9 cellular contexts compared by ENCODE assay signal in the genomic region with DNA sequence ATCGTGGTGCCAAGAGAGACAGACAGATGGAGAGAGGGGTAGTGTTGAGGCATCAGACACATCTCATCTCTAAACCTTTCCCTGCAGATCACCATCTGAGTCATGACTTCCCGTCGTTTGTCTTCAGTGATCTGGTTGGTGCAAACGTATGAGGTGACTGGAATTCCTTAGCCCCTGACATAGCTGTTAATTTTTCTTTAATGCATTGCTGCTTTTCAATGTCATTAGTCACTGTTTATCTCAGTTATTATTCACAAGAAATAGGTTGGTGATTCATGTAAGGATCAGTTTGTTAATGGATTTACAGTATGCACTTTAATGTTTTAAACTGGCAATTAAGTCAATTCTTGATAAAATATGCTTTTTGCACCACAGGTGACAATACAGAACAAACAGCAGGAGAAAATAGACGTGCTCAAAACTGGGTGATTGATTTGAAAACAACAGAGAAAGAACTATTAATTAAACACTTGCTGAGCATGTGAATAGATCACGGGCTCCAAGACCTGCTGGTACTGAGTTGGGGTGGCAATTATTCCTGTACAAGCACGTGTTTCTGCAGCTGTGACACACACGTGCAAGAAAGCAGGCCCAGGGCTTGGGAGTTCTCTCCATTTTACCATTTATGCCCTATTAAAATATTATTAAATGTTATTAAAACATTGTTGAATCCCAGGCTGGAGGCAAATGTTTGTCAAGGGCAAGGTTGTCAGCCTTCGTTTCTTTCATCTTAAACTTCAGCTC. TPM values are rescaled to one million over a fixed set of nuclear protein-coding genes. Genes with fewer than 3 reads are reported as not detected.
DNase-seq lines count a peak whose midpoint lies in the region; ATAC-seq and TF ChIP-seq lines count a peak whose summit lies in the region.
"Had no signal": no experiment of that assay in that cellular context is flagged by ENCODE, and none has a peak within 500 bp of the region (broad histone marks: within the 10 kb centered on the region; RNA-seq: fewer than 3 reads in every experiment).

No MANE protein-coding gene starts in this region.

- intact Hi-C loops in vagina (cut with DNase I): no loop called here

- no peaks in the 10 kb centered on the region for H3K27me3 Mint-ChIP-seq in activated naive CD4-positive, alpha-beta T cell treated with anti-CD3 and anti-CD28 coated beads, Interleukin-2, amount 50 U/mL, for 24 hours
- no peaks in the 10 kb centered on the region for H3K27me3 Mint-ChIP-seq in effector memory CD8-positive, alpha-beta T cell

- peaks cover 19% of the 10 kb centered on the region for H3K4me1 ChIP-seq in vagina

- H3K4me1 Mint-ChIP-seq in activated naive CD4-positive, alpha-beta T cell treated with anti-CD3 and anti-CD28 coated beads, Interleukin-2, amount 50 U/mL, for 24 hours: peaks cover 45% of the 10 kb centered on the region
- peaks cover 26 to 38% of the 10 kb centered on the region in 2 donors for H3K4me1 Mint-ChIP-seq in effector memory CD8-positive, alpha-beta T cell (ENCODE audit: low read depth in 2 of 2)

- TF ChIP-seq POLR2A in vagina (IDR thresholded peaks at IDR 0.05): no peak

- H3K36me3 ChIP-seq in vagina: no peaks in the 10 kb centered on the region

- no peak overlapping the region for H3K4me3 ChIP-seq in vagina

- no peaks in the 10 kb centered on the region for H3K9me3 Mint-ChIP-seq in activated naive CD4-positive, alpha-beta T cell treated with anti-CD3 and anti-CD28 coated beads, Interleukin-2, amount 50 U/mL, for 24 hours
- H3K9me3 Mint-ChIP-seq in effector memory CD8-positive, alpha-beta T cell: no peaks in the 10 kb centered on the region

- no peak for DNase-seq in activated naive CD4-positive, alpha-beta T cell (lab: John Stamatoyannopoulos, UW)
- DNase-seq in NCI-H748 treated with DMSO at 0.1 percent for 48 hours (lab: John Stamatoyannopoulos, UW) (peak; percentile 29), vagina (ENCODE audit: extremely low spot score in 2 of 2) (no peak)
- no peak for DNase-seq in effector memory CD8-positive, alpha-beta T cell
- no peak for DNase-seq in stimulated activated naive CD4-positive, alpha-beta T cell treated with Interleukin-2 at 50 U/mL for 16 hours (lab: John Stamatoyannopoulos, UW)
- DNase-seq: activated CD4-positive, alpha-beta T cell treated with anti-CD3 and anti-CD28 coated beads for 1 hour had no signal

- H3K9me3 ChIP-seq in vagina: no peaks in the 10 kb centered on the region

- no peaks in the 10 kb centered on the region for H3K27me3 ChIP-seq in vagina

- H3K27ac ChIP-seq in vagina: peak overlapping the region; percentile 59

- TF ChIP-seq CTCF in vagina (IDR thresholded peaks at IDR 0.05): no peak

- H3K4me3 Mint-ChIP-seq in activated naive CD4-positive, alpha-beta T cell treated with anti-CD3 and anti-CD28 coated beads, Interleukin-2, amount 50 U/mL, for 24 hours: peak overlapping the region; percentile 63
- H3K4me3 Mint-ChIP-seq in effector memory CD8-positive, alpha-beta T cell: peak overlapping the region in 1 of 2 donors; percentile 90

- H3K27ac Mint-ChIP-seq in activated naive CD4-positive, alpha-beta T cell treated with anti-CD3 and anti-CD28 coated beads, Interleukin-2, amount 50 U/mL, for 24 hours: peak overlapping the region; percentile 37
- peak overlapping the region; percentile 9 to 96 for H3K27ac Mint-ChIP-seq in effector memory CD8-positive, alpha-beta T cell

- no peaks in the 10 kb centered on the region for H3K36me3 Mint-ChIP-seq in activated naive CD4-positive, alpha-beta T cell treated with anti-CD3 and anti-CD28 coated beads, Interleukin-2, amount 50 U/mL, for 24 hours
- H3K36me3 Mint-ChIP-seq in effector memory CD8-positive, alpha-beta T cell (ENCODE audit: insufficient read depth): peaks cover 7% of the 10 kb centered on the region

- ATAC-seq in effector memory CD8-positive, alpha-beta T cell (replicated peaks): no peak
- ATAC-seq in GM19455 (IDR thresholded peaks at IDR 0.05; ENCODE audit: unreplicated experiment) (no peak), GM19328 (IDR thresholded peaks at IDR 0.05; ENCODE audit: unreplicated experiment) (no peak)

RNA-seq across cellular contexts. Expression of gene TMEM154, which starts 1.4 kb away (rescaled TPM):
- total RNA-seq in vagina: 33.1 TPM
